Comparison of ENCODE assay signal across 1 cellular context in the genomic region with DNA sequence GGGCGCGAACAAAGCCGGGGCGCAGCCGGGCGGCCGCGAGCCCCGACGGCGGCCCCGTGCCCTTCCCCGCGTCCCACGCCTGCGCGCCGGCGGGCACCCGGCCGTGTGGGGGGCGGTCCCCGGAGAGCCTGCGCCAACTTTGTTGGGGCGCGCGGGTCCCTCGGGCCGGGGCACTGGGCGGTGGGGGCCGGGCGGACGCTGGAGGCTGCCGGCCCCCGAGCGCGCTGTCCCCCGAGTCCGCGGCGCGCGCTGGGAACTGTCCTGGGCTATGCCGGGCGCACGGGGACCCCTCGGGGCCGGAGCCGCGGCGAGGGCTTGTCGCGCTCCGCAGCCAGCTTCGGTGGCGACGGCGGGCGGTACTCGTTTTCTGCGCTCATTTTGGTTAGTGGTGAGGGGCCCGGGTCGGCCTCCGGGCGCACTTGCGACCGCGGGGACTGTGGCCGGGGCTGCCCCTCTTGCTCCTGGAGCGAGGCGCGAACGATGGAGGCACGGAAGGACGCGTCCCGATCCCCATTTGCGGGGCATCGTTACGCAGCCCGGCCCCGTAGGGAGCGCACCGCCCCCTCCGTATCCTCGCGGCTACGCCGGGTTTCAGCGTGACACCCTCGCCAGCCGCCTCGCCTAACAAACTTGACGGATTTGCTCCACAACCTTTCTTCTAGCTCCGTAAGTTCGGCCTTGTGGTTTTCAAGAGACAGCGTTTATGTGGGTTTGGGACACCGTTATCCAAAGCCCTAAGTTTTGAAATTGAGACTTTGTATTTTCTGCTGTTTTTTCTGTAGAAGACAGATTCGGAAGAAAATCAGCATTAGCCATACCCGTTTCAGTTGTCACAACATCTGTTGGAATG.
TF ChIP-seq lines count a peak whose summit lies in the region.

No MANE protein-coding gene starts in this region.

TF ChIP-seq in K562, 482 proteins besides CTCF, POLR2A, EP300 and RAD21 (continued from another document and continues in another):
- TF ChIP-seq MXI1 (IDR thresholded peaks at IDR 0.05; ENCODE audit: low read depth, low read length): 0 out of 2 replicates have a peak, but pooled peaks have one; percentile 33
- TF ChIP-seq, protein P1, sequence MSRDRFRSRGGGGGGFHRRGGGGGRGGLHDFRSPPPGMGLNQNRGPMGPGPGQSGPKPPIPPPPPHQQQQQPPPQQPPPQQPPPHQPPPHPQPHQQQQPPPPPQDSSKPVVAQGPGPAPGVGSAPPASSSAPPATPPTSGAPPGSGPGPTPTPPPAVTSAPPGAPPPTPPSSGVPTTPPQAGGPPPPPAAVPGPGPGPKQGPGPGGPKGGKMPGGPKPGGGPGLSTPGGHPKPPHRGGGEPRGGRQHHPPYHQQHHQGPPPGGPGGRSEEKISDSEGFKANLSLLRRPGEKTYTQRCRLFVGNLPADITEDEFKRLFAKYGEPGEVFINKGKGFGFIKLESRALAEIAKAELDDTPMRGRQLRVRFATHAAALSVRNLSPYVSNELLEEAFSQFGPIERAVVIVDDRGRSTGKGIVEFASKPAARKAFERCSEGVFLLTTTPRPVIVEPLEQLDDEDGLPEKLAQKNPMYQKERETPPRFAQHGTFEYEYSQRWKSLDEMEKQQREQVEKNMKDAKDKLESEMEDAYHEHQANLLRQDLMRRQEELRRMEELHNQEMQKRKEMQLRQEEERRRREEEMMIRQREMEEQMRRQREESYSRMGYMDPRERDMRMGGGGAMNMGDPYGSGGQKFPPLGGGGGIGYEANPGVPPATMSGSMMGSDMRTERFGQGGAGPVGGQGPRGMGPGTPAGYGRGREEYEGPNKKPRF (IDR thresholded peaks at IDR 0.05; ENCODE audit: low read depth, low read length): no peak
- no peak for TF ChIP-seq SP1 (CRISPR knock-in tag; IDR thresholded peaks at IDR 0.05)
- TF ChIP-seq MTA3 (IDR thresholded peaks at IDR 0.05; ENCODE audit: borderline replicate concordance): peak; percentile 62
- 0 out of 2 replicates have a peak, but pooled peaks have one; percentile 39 for TF ChIP-seq MYC (IDR thresholded peaks at IDR 0.05; ENCODE audit: low read depth, low read length)
- no peak for TF ChIP-seq MYC (CRISPR knock-in tag; IDR thresholded peaks at IDR 0.05; ENCODE audit: borderline replicate concordance, low read depth)
- no peak for TF ChIP-seq ZKSCAN3 (CRISPR knock-in tag; IDR thresholded peaks at IDR 0.05)
- no peak for TF ChIP-seq RAD51 (IDR thresholded peaks at IDR 0.05; ENCODE audit: borderline replicate concordance, low read depth)
- TF ChIP-seq POLR3A (IDR thresholded peaks at IDR 0.05; ENCODE audit: borderline replicate concordance, extremely low read depth, insufficient read depth, insufficient read length): no peak
- TF ChIP-seq NFYB (IDR thresholded peaks at IDR 0.05; ENCODE audit: extremely low read depth, insufficient read length): no peak
- no peak for TF ChIP-seq ZNF133 (CRISPR knock-in tag; IDR thresholded peaks at IDR 0.05)
- TF ChIP-seq NCOA4 (IDR thresholded peaks at IDR 0.05; ENCODE audit: partially characterized antibody): no peak
- no peak for TF ChIP-seq PCBP2 (IDR thresholded peaks at IDR 0.05; ENCODE audit: low read depth, low read length, poor library complexity, severe bottlenecking)
- TF ChIP-seq SMARCE1 (IDR thresholded peaks at IDR 0.05): no peak
- TF ChIP-seq, protein P2, sequence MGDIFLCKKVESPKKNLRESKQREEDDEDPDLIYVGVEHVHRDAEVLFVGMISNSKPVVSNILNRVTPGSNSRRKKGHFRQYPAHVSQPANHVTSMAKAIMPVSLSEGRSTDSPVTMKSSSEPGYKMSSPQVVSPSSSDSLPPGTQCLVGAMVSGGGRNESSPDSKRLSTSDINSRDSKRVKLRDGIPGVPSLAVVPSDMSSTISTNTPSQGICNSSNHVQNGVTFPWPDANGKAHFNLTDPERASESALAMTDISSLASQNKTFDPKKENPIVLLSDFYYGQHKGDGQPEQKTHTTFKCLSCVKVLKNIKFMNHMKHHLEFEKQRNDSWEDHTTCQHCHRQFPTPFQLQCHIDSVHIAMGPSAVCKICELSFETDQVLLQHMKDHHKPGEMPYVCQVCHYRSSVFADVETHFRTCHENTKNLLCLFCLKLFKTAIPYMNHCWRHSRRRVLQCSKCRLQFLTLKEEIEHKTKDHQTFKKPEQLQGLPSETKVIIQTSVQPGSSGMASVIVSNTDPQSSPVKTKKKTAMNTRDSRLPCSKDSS (IDR thresholded peaks at IDR 0.05; ENCODE audit: low read depth, partially characterized antibody): no peak
- TF ChIP-seq, protein P3, sequence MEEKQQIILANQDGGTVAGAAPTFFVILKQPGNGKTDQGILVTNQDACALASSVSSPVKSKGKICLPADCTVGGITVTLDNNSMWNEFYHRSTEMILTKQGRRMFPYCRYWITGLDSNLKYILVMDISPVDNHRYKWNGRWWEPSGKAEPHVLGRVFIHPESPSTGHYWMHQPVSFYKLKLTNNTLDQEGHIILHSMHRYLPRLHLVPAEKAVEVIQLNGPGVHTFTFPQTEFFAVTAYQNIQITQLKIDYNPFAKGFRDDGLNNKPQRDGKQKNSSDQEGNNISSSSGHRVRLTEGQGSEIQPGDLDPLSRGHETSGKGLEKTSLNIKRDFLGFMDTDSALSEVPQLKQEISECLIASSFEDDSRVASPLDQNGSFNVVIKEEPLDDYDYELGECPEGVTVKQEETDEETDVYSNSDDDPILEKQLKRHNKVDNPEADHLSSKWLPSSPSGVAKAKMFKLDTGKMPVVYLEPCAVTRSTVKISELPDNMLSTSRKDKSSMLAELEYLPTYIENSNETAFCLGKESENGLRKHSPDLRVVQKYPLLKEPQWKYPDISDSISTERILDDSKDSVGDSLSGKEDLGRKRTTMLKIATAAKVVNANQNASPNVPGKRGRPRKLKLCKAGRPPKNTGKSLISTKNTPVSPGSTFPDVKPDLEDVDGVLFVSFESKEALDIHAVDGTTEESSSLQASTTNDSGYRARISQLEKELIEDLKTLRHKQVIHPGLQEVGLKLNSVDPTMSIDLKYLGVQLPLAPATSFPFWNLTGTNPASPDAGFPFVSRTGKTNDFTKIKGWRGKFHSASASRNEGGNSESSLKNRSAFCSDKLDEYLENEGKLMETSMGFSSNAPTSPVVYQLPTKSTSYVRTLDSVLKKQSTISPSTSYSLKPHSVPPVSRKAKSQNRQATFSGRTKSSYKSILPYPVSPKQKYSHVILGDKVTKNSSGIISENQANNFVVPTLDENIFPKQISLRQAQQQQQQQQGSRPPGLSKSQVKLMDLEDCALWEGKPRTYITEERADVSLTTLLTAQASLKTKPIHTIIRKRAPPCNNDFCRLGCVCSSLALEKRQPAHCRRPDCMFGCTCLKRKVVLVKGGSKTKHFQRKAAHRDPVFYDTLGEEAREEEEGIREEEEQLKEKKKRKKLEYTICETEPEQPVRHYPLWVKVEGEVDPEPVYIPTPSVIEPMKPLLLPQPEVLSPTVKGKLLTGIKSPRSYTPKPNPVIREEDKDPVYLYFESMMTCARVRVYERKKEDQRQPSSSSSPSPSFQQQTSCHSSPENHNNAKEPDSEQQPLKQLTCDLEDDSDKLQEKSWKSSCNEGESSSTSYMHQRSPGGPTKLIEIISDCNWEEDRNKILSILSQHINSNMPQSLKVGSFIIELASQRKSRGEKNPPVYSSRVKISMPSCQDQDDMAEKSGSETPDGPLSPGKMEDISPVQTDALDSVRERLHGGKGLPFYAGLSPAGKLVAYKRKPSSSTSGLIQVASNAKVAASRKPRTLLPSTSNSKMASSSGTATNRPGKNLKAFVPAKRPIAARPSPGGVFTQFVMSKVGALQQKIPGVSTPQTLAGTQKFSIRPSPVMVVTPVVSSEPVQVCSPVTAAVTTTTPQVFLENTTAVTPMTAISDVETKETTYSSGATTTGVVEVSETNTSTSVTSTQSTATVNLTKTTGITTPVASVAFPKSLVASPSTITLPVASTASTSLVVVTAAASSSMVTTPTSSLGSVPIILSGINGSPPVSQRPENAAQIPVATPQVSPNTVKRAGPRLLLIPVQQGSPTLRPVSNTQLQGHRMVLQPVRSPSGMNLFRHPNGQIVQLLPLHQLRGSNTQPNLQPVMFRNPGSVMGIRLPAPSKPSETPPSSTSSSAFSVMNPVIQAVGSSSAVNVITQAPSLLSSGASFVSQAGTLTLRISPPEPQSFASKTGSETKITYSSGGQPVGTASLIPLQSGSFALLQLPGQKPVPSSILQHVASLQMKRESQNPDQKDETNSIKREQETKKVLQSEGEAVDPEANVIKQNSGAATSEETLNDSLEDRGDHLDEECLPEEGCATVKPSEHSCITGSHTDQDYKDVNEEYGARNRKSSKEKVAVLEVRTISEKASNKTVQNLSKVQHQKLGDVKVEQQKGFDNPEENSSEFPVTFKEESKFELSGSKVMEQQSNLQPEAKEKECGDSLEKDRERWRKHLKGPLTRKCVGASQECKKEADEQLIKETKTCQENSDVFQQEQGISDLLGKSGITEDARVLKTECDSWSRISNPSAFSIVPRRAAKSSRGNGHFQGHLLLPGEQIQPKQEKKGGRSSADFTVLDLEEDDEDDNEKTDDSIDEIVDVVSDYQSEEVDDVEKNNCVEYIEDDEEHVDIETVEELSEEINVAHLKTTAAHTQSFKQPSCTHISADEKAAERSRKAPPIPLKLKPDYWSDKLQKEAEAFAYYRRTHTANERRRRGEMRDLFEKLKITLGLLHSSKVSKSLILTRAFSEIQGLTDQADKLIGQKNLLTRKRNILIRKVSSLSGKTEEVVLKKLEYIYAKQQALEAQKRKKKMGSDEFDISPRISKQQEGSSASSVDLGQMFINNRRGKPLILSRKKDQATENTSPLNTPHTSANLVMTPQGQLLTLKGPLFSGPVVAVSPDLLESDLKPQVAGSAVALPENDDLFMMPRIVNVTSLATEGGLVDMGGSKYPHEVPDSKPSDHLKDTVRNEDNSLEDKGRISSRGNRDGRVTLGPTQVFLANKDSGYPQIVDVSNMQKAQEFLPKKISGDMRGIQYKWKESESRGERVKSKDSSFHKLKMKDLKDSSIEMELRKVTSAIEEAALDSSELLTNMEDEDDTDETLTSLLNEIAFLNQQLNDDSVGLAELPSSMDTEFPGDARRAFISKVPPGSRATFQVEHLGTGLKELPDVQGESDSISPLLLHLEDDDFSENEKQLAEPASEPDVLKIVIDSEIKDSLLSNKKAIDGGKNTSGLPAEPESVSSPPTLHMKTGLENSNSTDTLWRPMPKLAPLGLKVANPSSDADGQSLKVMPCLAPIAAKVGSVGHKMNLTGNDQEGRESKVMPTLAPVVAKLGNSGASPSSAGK (IDR thresholded peaks at IDR 0.05): peak; percentile 79
- TF ChIP-seq, protein P4, sequence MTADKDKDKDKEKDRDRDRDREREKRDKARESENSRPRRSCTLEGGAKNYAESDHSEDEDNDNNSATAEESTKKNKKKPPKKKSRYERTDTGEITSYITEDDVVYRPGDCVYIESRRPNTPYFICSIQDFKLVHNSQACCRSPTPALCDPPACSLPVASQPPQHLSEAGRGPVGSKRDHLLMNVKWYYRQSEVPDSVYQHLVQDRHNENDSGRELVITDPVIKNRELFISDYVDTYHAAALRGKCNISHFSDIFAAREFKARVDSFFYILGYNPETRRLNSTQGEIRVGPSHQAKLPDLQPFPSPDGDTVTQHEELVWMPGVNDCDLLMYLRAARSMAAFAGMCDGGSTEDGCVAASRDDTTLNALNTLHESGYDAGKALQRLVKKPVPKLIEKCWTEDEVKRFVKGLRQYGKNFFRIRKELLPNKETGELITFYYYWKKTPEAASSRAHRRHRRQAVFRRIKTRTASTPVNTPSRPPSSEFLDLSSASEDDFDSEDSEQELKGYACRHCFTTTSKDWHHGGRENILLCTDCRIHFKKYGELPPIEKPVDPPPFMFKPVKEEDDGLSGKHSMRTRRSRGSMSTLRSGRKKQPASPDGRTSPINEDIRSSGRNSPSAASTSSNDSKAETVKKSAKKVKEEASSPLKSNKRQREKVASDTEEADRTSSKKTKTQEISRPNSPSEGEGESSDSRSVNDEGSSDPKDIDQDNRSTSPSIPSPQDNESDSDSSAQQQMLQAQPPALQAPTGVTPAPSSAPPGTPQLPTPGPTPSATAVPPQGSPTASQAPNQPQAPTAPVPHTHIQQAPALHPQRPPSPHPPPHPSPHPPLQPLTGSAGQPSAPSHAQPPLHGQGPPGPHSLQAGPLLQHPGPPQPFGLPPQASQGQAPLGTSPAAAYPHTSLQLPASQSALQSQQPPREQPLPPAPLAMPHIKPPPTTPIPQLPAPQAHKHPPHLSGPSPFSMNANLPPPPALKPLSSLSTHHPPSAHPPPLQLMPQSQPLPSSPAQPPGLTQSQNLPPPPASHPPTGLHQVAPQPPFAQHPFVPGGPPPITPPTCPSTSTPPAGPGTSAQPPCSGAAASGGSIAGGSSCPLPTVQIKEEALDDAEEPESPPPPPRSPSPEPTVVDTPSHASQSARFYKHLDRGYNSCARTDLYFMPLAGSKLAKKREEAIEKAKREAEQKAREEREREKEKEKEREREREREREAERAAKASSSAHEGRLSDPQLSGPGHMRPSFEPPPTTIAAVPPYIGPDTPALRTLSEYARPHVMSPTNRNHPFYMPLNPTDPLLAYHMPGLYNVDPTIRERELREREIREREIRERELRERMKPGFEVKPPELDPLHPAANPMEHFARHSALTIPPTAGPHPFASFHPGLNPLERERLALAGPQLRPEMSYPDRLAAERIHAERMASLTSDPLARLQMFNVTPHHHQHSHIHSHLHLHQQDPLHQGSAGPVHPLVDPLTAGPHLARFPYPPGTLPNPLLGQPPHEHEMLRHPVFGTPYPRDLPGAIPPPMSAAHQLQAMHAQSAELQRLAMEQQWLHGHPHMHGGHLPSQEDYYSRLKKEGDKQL (CRISPR knock-in tag; IDR thresholded peaks at IDR 0.05; ENCODE audit: borderline replicate concordance): no peak
- TF ChIP-seq, protein P5, sequence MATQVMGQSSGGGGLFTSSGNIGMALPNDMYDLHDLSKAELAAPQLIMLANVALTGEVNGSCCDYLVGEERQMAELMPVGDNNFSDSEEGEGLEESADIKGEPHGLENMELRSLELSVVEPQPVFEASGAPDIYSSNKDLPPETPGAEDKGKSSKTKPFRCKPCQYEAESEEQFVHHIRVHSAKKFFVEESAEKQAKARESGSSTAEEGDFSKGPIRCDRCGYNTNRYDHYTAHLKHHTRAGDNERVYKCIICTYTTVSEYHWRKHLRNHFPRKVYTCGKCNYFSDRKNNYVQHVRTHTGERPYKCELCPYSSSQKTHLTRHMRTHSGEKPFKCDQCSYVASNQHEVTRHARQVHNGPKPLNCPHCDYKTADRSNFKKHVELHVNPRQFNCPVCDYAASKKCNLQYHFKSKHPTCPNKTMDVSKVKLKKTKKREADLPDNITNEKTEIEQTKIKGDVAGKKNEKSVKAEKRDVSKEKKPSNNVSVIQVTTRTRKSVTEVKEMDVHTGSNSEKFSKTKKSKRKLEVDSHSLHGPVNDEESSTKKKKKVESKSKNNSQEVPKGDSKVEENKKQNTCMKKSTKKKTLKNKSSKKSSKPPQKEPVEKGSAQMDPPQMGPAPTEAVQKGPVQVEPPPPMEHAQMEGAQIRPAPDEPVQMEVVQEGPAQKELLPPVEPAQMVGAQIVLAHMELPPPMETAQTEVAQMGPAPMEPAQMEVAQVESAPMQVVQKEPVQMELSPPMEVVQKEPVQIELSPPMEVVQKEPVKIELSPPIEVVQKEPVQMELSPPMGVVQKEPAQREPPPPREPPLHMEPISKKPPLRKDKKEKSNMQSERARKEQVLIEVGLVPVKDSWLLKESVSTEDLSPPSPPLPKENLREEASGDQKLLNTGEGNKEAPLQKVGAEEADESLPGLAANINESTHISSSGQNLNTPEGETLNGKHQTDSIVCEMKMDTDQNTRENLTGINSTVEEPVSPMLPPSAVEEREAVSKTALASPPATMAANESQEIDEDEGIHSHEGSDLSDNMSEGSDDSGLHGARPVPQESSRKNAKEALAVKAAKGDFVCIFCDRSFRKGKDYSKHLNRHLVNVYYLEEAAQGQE (CRISPR knock-in tag; IDR thresholded peaks at IDR 0.05; ENCODE audit: low read depth): no peak
- no peak for TF ChIP-seq NR4A1 (CRISPR knock-in tag; IDR thresholded peaks at IDR 0.05)
- TF ChIP-seq NR4A1 (tag; IDR thresholded peaks at IDR 0.05): no peak
- no peak for TF ChIP-seq GTF2F1 (IDR thresholded peaks at IDR 0.05; ENCODE audit: low read depth, low read length)
- TF ChIP-seq ZBTB1 (CRISPR knock-in tag; IDR thresholded peaks at IDR 0.05; ENCODE audit: borderline replicate concordance, low read depth): no peak
- TF ChIP-seq PTRF (tag; IDR thresholded peaks at IDR 0.05): no peak
- TF ChIP-seq CBX2 (IDR thresholded peaks at IDR 0.05; ENCODE audit: insufficient read depth, low read length, poor library complexity, severe bottlenecking): no peak
- TF ChIP-seq ETS2 (tag; IDR thresholded peaks at IDR 0.05; ENCODE audit: borderline replicate concordance, poor library complexity, severe bottlenecking): no peak
